ENCODE assay signal across 17 cellular contexts in the genomic region with DNA sequence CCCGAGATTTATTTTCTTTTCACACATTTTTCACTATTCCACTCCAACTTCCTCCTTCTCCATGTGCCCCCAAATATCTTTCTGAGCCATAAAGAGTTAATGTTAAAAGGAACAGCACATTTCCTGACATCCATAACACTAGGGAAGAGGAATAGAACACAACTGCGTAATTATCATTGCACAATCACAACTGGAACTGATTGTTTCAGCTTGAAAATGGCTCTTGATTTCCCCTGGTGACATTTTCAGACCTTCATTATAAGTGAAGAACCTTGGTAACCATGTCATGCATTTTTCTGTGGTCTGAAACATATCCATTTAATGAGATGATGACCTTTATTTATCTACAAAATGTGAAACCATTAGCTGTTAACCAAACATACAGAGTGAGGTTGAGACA.
A peak's percentile ranks its signal among the peaks of the same experiment; 100 is the strongest.
DNase-seq lines count a peak whose midpoint lies in the region; FAIRE-seq and TF ChIP-seq lines count a peak whose summit lies in the region.
"Had no signal": no experiment of that assay in that cellular context is flagged by ENCODE, and none has a peak within 500 bp of the region (broad histone marks: within the 10 kb centered on the region; RNA-seq: fewer than 3 reads in every experiment).

No MANE protein-coding gene starts in this region.

- H3K4me2 ChIP-seq in astrocyte (ENCODE audit: low read length) = no peak overlapping the region

- no peak overlapping the region for H3K9ac ChIP-seq in astrocyte (ENCODE audit: low read length)

- H3K36me3 ChIP-seq in ACC112 (ENCODE audit: insufficient read depth, low read length) (no peaks in the 10 kb centered on the region), astrocyte (ENCODE audit: insufficient read depth, low read length) (no peaks in the 10 kb centered on the region)

- no peak overlapping the region for H3K27ac Mint-ChIP-seq in astrocyte (ENCODE audit: unreplicated experiment)
- H3K27ac Mint-ChIP-seq: B cell; CD4-positive, alpha-beta T cell; HFFc6 had no signal

- no peak overlapping the region for H2AFZ ChIP-seq in ACC112 (ENCODE audit: low read length, unreplicated experiment)
- H2AFZ ChIP-seq in astrocyte (ENCODE audit: low read depth, low read length) = no peak overlapping the region

- peak; percentile 50 for FAIRE-seq in astrocyte (lab: Jason Lieb, UNC)
- FAIRE-seq: A204.1 had no signal

- TF ChIP-seq CTCF in astrocyte (IDR thresholded peaks at IDR 0.05; ENCODE audit: insufficient read depth, low read depth, low read length) (no peak), fibroblast of pulmonary artery (IDR thresholded peaks at IDR 0.05; ENCODE audit: low read length, missing control alignments) (no peak)

- no peaks in the 10 kb centered on the region for H4K20me1 ChIP-seq in astrocyte (ENCODE audit: insufficient read depth, low read length)

- H3K27ac ChIP-seq in ACC112 (ENCODE audit: low read depth, low read length) = 0 out of 2 replicates have a peak overlapping the region, but pooled peaks have one; percentile 0
- no peak overlapping the region for H3K27ac ChIP-seq in astrocyte (ENCODE audit: low read depth, low read length)

- H3K4me3 ChIP-seq in ACC112 (ENCODE audit: low read depth, low read length) (no peak overlapping the region), astrocyte (ENCODE audit: insufficient read depth, low read depth, low read length) (no peak overlapping the region), fibroblast of pulmonary artery (replicated peaks; ENCODE audit: low read depth, low read length) (no peak overlapping the region)

- H3K9me3 ChIP-seq in astrocyte (ENCODE audit: insufficient read depth, low read depth, low read length) = no peaks in the 10 kb centered on the region

- peaks cover 3% of the 10 kb centered on the region for H3K9me3 Mint-ChIP-seq in astrocyte (ENCODE audit: unreplicated experiment)
- H3K9me3 Mint-ChIP-seq: CD4-positive, alpha-beta T cell; HFFc6 had no signal

- H3K27me3 ChIP-seq in ACC112 (ENCODE audit: insufficient read depth, low read length) (no peaks in the 10 kb centered on the region), astrocyte (ENCODE audit: insufficient read depth, low read length) (no peaks in the 10 kb centered on the region)

- H3K4me3 Mint-ChIP-seq in astrocyte (ENCODE audit: unreplicated experiment) = no peak overlapping the region
- H3K4me3 Mint-ChIP-seq: B cell; CD4-positive, alpha-beta T cell; HFFc6 had no signal

- no peaks in the 10 kb centered on the region for H3K4me1 Mint-ChIP-seq in astrocyte (ENCODE audit: low read depth, unreplicated experiment)
- H3K4me1 Mint-ChIP-seq: B cell had no signal

- H3K4me1 ChIP-seq in ACC112 (ENCODE audit: control insufficient read depth, insufficient read depth, low read length, unreplicated experiment) = peaks cover 24% of the 10 kb centered on the region
- H3K4me1 ChIP-seq in astrocyte (ENCODE audit: insufficient read depth, low read length) = no peaks in the 10 kb centered on the region

- peaks cover 4% of the 10 kb centered on the region for H3K27me3 Mint-ChIP-seq in astrocyte (ENCODE audit: low read depth, unreplicated experiment)
- H3K27me3 Mint-ChIP-seq: CD4-positive, alpha-beta T cell had no signal

- DNase-seq in astrocyte (ENCODE audit: low read depth) = no peak
- peak; percentile 75 for DNase-seq in fibroblast of pulmonary artery (ENCODE audit: low read depth)
- peak; percentile 36 to 37 for DNase-seq in lung microvascular endothelial cell (ENCODE audit: low read depth in 2 of 2)
- no peak for DNase-seq in AG08396 (ENCODE audit: low spot score)
- no peak for DNase-seq in occipital lobe (lab: John Stamatoyannopoulos, UW)
- DNase-seq in hepatic stellate cell (ENCODE audit: low spot score) = no peak
- DNase-seq: CD4-positive, alpha-beta T cell; DMS53; HFFc6; NCI-H1417; NCI-H1930; NCI-H446; NCI-H69; SHP77 had no signal

- H3K79me2 ChIP-seq in ACC112 (ENCODE audit: control insufficient read depth, insufficient read depth, low read length, unreplicated experiment) (no peaks in the 10 kb centered on the region), astrocyte (ENCODE audit: insufficient read depth, low read length) (no peaks in the 10 kb centered on the region)

- H3K36me3 Mint-ChIP-seq in astrocyte (ENCODE audit: low read depth, unreplicated experiment) = no peaks in the 10 kb centered on the region

Comparison
In these comparisons a context has a peak if more than half of its experiments do, and no peak if none do; other contexts are left out.
1. DNase-seq: peak in fibroblast of pulmonary artery (single experiment) and lung microvascular endothelial cell (2 of 2); none in astrocyte (single experiment), AG08396 (single experiment), occipital lobe (single experiment) and hepatic stellate cell (single experiment).